In the genomic region with DNA sequence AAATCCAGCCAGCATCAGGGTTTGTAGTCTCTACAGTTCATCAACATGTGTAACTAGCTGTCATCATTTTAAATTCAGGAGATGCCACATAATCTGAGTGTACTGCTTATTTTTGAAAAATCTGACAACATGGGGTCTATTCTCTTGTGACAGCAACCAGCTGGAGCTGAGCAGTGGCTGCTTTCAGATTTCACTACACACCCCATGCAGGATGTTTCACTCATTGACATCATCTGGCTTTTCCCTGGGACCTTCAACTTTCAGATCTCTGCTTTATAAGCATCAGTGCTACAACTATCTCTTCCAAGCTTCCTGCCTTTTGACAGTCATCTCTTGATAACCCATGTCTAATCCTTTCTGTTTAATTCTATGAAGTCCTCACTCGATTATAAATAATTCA, we compare ENCODE assay signal across 36 cellular contexts. TPM values are rescaled to one million over a fixed set of nuclear protein-coding genes. Genes with fewer than 3 reads are reported as not detected.
"Had no signal": no experiment of that assay in that cellular context is flagged by ENCODE, and none has a peak within 500 bp of the region (broad histone marks: within the 10 kb centered on the region; RNA-seq: fewer than 3 reads in every experiment).

No MANE protein-coding gene starts in this region.

- H3K4me3 ChIP-seq: dorsolateral prefrontal cortex, esophagus muscularis mucosa, heart left ventricle, hepatocyte, left lung, psoas muscle, sigmoid colon, testis, tibial artery, upper lobe of left lung had no signal

- H3K36me3 Mint-ChIP-seq: naive thymus-derived CD4-positive, alpha-beta T cell had no signal

- H3K9me3 ChIP-seq: left lung, psoas muscle, testis, tibial artery had no signal

- H3K27me3 ChIP-seq: esophagus muscularis mucosa, heart left ventricle, hepatocyte, left lung, sigmoid colon, testis, tibial artery, upper lobe of left lung had no signal

- H3K27me3 Mint-ChIP-seq: stimulated activated memory B cell treated with anti-CD40 and anti-IgM and Interleukin-4, amounts not matched to agents 10 μg/mL and 1 μg/mL and 100 μg/mL, for 72 hours had no signal

- H3K4me1 ChIP-seq: esophagus muscularis mucosa, heart left ventricle, left lung, psoas muscle, sigmoid colon, testis, tibial artery, upper lobe of left lung had no signal

- H3K27ac ChIP-seq: dorsolateral prefrontal cortex, epithelial cell of prostate, esophagus muscularis mucosa, heart left ventricle, hepatocyte, left lung, psoas muscle, sigmoid colon, testis, tibial artery, upper lobe of left lung had no signal

- H3K79me2 ChIP-seq: hepatocyte had no signal

- H2AFZ ChIP-seq: hepatocyte had no signal

- DNase-seq: dorsolateral prefrontal cortex; effector CD8-positive, alpha-beta T cell; endodermal cell; heart left ventricle; kidney; left lung; mesenchymal stem cell; midbrain; naive thymus-derived CD4-positive, alpha-beta T cell; nephron progenitor cell; nucleus accumbens; posterior cingulate gyrus; psoas muscle; right cardiac atrium; sigmoid colon; stimulated activated CD4-positive, alpha-beta T cell treated with anti-CD3 and anti-CD28 coated beads, Interleukin-2, amount 100 ng/mL, for 24 hours; stimulated activated CD4-positive, alpha-beta T cell treated with anti-CD3 and anti-CD28 coated beads, Interleukin-4, amount 100 ng/mL, for 24 hours; stimulated activated naive CD8-positive, alpha-beta T cell treated with anti-CD3 and anti-CD28 coated beads, Interleukin-15, Interleukin-2, amounts not matched to agents 100 U/mL and 50 U/mL, for 24 hours; substantia nigra; testis; tibial artery; upper lobe of left lung had no signal

- H3K36me3 ChIP-seq: esophagus muscularis mucosa, heart left ventricle, left lung, sigmoid colon, tibial artery, upper lobe of left lung had no signal

- H3K4me2 ChIP-seq: hepatocyte had no signal

- H3K27ac Mint-ChIP-seq: endodermal cell; naive thymus-derived CD4-positive, alpha-beta T cell; nephron progenitor cell; stimulated activated memory B cell treated with anti-CD40 and anti-IgM and Interleukin-4, amounts not matched to agents 10 μg/mL and 1 μg/mL and 100 μg/mL, for 72 hours had no signal

- H3K4me1 Mint-ChIP-seq: endodermal cell; naive thymus-derived CD4-positive, alpha-beta T cell; nephron progenitor cell had no signal

- H3K4me3 Mint-ChIP-seq: endodermal cell; naive thymus-derived CD4-positive, alpha-beta T cell; nephron progenitor cell; stimulated activated memory B cell treated with anti-CD40 and anti-IgM and Interleukin-4, amounts not matched to agents 10 μg/mL and 1 μg/mL and 100 μg/mL, for 72 hours had no signal

- ATAC-seq: heart left ventricle; left lung; naive thymus-derived CD4-positive, alpha-beta T cell; psoas muscle; right cardiac atrium; stimulated activated memory B cell treated with anti-CD40 and anti-IgM and Interleukin-4, amounts not matched to agents 10 μg/mL and 1 μg/mL and 100 μg/mL, for 72 hours; stimulated activated naive CD8-positive, alpha-beta T cell treated with anti-CD3 and anti-CD28 coated beads, Interleukin-15, Interleukin-2, amounts not matched to agents 100 U/mL and 50 U/mL, for 24 hours had no signal

RNA-seq across cellular contexts. Expression of a gene that starts 50.3 kb away (rescaled TPM):
- total RNA-seq: cerebellum; dorsolateral prefrontal cortex; endodermal cell; fibroblast of lung; fibroblast of villous mesenchyme; frontal cortex; glomerular endothelial cell; heart left ventricle; hepatocyte; kidney; left lung; lower leg skin; lung microvascular endothelial cell; naive thymus-derived CD4-positive, alpha-beta T cell; osteocyte; renal cortical epithelial cell; right cardiac atrium; sigmoid colon; skeletal muscle tissue had no signal
